ENCODE assay signal across 22 cellular contexts in the genomic region with DNA sequence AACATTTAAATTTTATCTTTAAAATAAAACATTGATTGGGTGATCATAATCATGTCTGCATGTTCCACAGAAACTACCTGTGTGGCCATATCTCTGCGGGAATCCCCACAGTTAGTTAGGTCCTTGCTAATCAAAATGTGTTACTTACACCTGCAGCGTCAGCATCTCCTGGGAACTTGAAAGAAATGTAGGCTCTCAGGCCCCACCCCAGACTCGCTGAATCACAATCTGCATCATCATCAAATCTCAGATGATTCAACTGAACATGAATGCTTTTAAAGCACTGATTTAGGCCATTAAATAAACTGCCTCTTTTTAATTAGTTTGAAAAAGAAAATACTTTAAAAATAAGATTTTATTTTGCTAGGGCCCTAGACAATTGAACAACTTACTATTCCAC.
A peak's percentile ranks its signal among the peaks of the same experiment; 100 is the strongest.
DNase-seq lines count a peak whose midpoint lies in the region; ATAC-seq, FAIRE-seq and TF ChIP-seq lines count a peak whose summit lies in the region.
"Had no signal": no experiment of that assay in that cellular context is flagged by ENCODE, and none has a peak within 500 bp of the region (broad histone marks: within the 10 kb centered on the region; RNA-seq: fewer than 3 reads in every experiment).

No MANE protein-coding gene starts in this region.

- no peak overlapping the region for H4K91ac ChIP-seq in H1 (replicated peaks; ENCODE audit: insufficient read length, low read length)

- H2BK5ac ChIP-seq in H1 (ENCODE audit: low read depth, low read length): no peak overlapping the region

- no peaks in the 10 kb centered on the region for H3K36me3 Mint-ChIP-seq in stimulated activated effector memory CD8-positive, alpha-beta T cell treated with anti-CD3 and anti-CD28 coated beads, Interleukin-12 subunit alpha, Interleukin-12 subunit beta, amount 100 ng/mL, for 72 hours
- H3K36me3 Mint-ChIP-seq: activated naive CD4-positive, alpha-beta T cell treated with anti-CD3 and anti-CD28 coated beads, Interleukin-2, amount 50 U/mL, for 24 hours; CD8-positive, alpha-beta T cell; immature natural killer cell had no signal

- TF ChIP-seq RAD21 in H1 (IDR thresholded peaks at IDR 0.05 in 1 of 2, conservative IDR thresholded peaks at IDR 0.05 in 1 of 2; ENCODE audit: low read depth in 2 of 2, low read length in 2 of 2): no peak

- H3K27ac Mint-ChIP-seq in stimulated activated effector memory CD8-positive, alpha-beta T cell treated with anti-CD3 and anti-CD28 coated beads, Interleukin-12 subunit alpha, Interleukin-12 subunit beta, amount 100 ng/mL, for 72 hours: no peak overlapping the region
- H3K27ac Mint-ChIP-seq in stimulated activated naive CD8-positive, alpha-beta T cell treated with anti-CD3 and anti-CD28 coated beads, Interleukin-15, amount 100 ng/mL, for 72 hours: no peak overlapping the region
- H3K27ac Mint-ChIP-seq: activated naive CD4-positive, alpha-beta T cell treated with anti-CD3 and anti-CD28 coated beads, Interleukin-2, amount 50 U/mL, for 24 hours; activated T-cell treated with anti-CD3 and anti-CD28 coated beads, Interleukin-2, amount 50 U/mL, for 72 hours; CD8-positive, alpha-beta T cell; effector memory CD8-positive, alpha-beta T cell; immature natural killer cell had no signal

- H3K36me3 ChIP-seq in PC-3 (ENCODE audit: low read depth, low read length) (no peaks in the 10 kb centered on the region), H1 (ENCODE audit: control insufficient read depth in 2 of 4, insufficient read depth in 4 of 4, low read length in 3 of 4) (no peaks in the 10 kb centered on the region)
- H3K36me3 ChIP-seq: heart right ventricle, spleen, upper lobe of right lung had no signal

- H3K9me2 ChIP-seq in PC-3 (replicated peaks; ENCODE audit: low read length): no peaks in the 10 kb centered on the region

- H3K9me3 ChIP-seq in PC-3 (ENCODE audit: low read length) (no peaks in the 10 kb centered on the region), H1 (ENCODE audit: insufficient read depth in 2 of 2, low read depth in 1 of 2, low read length in 1 of 2) (no peaks in the 10 kb centered on the region)
- H3K9me3 ChIP-seq: heart right ventricle, spleen, upper lobe of right lung had no signal

- H3K4me1 Mint-ChIP-seq in stimulated activated effector memory CD8-positive, alpha-beta T cell treated with anti-CD3 and anti-CD28 coated beads, Interleukin-12 subunit alpha, Interleukin-12 subunit beta, amount 100 ng/mL, for 72 hours: no peaks in the 10 kb centered on the region
- no peaks in the 10 kb centered on the region for H3K4me1 Mint-ChIP-seq in stimulated activated naive CD8-positive, alpha-beta T cell treated with anti-CD3 and anti-CD28 coated beads, Interleukin-15, amount 100 ng/mL, for 72 hours
- H3K4me1 Mint-ChIP-seq: activated naive CD4-positive, alpha-beta T cell treated with anti-CD3 and anti-CD28 coated beads, Interleukin-2, amount 50 U/mL, for 24 hours; immature natural killer cell had no signal

- no peak overlapping the region for H3K4me3 ChIP-seq in PC-3 (ENCODE audit: low read length)
- no peak overlapping the region for H3K4me3 ChIP-seq in H1 (ENCODE audit: extremely low read depth in 1 of 4, insufficient read depth in 2 of 4, low read depth in 3 of 4, low read length in 4 of 4)
- H3K4me3 ChIP-seq: heart right ventricle, spleen, upper lobe of right lung had no signal

- DNase-seq in HS-5 (ENCODE audit: low read depth) (peak; percentile 23), PC-3 (peak; percentile 46), H1 (ENCODE audit: low read depth in 1 of 2, low spot score in 2 of 2) (no peak), renal cortical epithelial cell (ENCODE audit: low read depth) (peak; percentile 77), GM10266 (ENCODE audit: extremely low spot score) (no peak), T1000 (lab: John Stamatoyannopoulos, UW) (no peak)
- DNase-seq in stimulated activated effector memory CD8-positive, alpha-beta T cell treated with anti-CD3 and anti-CD28 coated beads, Interleukin-12 subunit alpha, Interleukin-12 subunit beta, amount 100 ng/mL, for 72 hours (ENCODE audit: low spot score in 2 of 2): no peak
- DNase-seq in stimulated activated naive CD8-positive, alpha-beta T cell treated with anti-CD3 and anti-CD28 coated beads, Interleukin-15, amount 100 ng/mL, for 72 hours: no peak
- DNase-seq: activated CD8-positive, alpha-beta memory T cell treated with anti-CD3 and anti-CD28 coated beads for 24 hours; activated T-cell treated with anti-CD3 and anti-CD28 coated beads, Interleukin-2, amount 50 U/mL, for 72 hours; CD8-positive, alpha-beta T cell; effector memory CD8-positive, alpha-beta T cell; H9; heart right ventricle; immature natural killer cell; NCI-H1436 treated with DMSO at 0.1 percent for 48 hours; NCI-H774; spleen; stimulated activated CD4-positive, alpha-beta T cell treated with anti-CD3 and anti-CD28 coated beads, Interleukin-4, amount 100 ng/mL, for 4 hours; upper lobe of right lung had no signal

- TF ChIP-seq EP300 in H1 (IDR thresholded peaks at IDR 0.05; ENCODE audit: borderline replicate concordance in 1 of 2, low read depth in 2 of 2, low read length in 2 of 2): no peak

- 64% methylated on average over 3 of the region's 3 CpGs; no CpG with 5 or more reads in 1 of the 2 experiments for WGBS in H1 (ENCODE audit: extremely low coverage in 1 of 2, insufficient coverage in 1 of 2, insufficient read length in 1 of 2, insufficient replicate concordance in 2 of 2, low coverage in 1 of 2, low lambda C conversion rate in 2 of 2, missing lambda C conversion rate in 1 of 2), 2 experiments

- no peak overlapping the region for H2BK15ac ChIP-seq in H1 (ENCODE audit: low read length)

- H3K79me1 ChIP-seq in H1 (ENCODE audit: low read depth, low read length): no peaks in the 10 kb centered on the region

- no peak overlapping the region for H2BK12ac ChIP-seq in H1 (ENCODE audit: low read depth, low read length)

- no peaks in the 10 kb centered on the region for H3F3A ChIP-seq in PC-3 (ENCODE audit: low read length, unreplicated experiment)

- no peak for TF ChIP-seq POLR2A in H1 (IDR thresholded peaks at IDR 0.05; ENCODE audit: control extremely low read depth in 1 of 2, low read depth in 2 of 2, low read length in 2 of 2)

- H3K23me2 ChIP-seq in H1 (ENCODE audit: low read depth, low read length): no peaks in the 10 kb centered on the region; the same call in 1 of the 2 replicates

- H3K27me3 ChIP-seq in PC-3 (ENCODE audit: low read length): no peaks in the 10 kb centered on the region
- H3K27me3 ChIP-seq in H1 (replicated peaks in 1 of 4; ENCODE audit: control insufficient read depth in 3 of 4, extremely low read depth in 1 of 4, insufficient read depth in 3 of 4, low read length in 3 of 4): no peaks in the 10 kb centered on the region
- H3K27me3 ChIP-seq: heart right ventricle, spleen, upper lobe of right lung had no signal

- H3K27ac ChIP-seq in PC-3 (ENCODE audit: low read length) (no peak overlapping the region), H1 (ENCODE audit: low read depth, low read length) (no peak overlapping the region)
- H3K27ac ChIP-seq: heart right ventricle, spleen, upper lobe of right lung had no signal

- no peak overlapping the region for H4K8ac ChIP-seq in H1 (ENCODE audit: extremely low read depth, insufficient read depth, low read length)

- H3K56ac ChIP-seq in H1 (replicated peaks; ENCODE audit: insufficient read length, low read depth, low read length): no peak overlapping the region

- H3K18ac ChIP-seq in H1 (ENCODE audit: extremely low read depth, low read length): no peak overlapping the region

- H3K9me3 Mint-ChIP-seq in stimulated activated effector memory CD8-positive, alpha-beta T cell treated with anti-CD3 and anti-CD28 coated beads, Interleukin-12 subunit alpha, Interleukin-12 subunit beta, amount 100 ng/mL, for 72 hours: peaks cover 9% of the 10 kb centered on the region
- peaks cover 0 to 9% of the 10 kb centered on the region in 2 donors for H3K9me3 Mint-ChIP-seq in stimulated activated naive CD8-positive, alpha-beta T cell treated with anti-CD3 and anti-CD28 coated beads, Interleukin-15, amount 100 ng/mL, for 72 hours
- H3K9me3 Mint-ChIP-seq: activated naive CD4-positive, alpha-beta T cell treated with anti-CD3 and anti-CD28 coated beads, Interleukin-2, amount 50 U/mL, for 24 hours; H9 had no signal

- H3K4me3 Mint-ChIP-seq in stimulated activated effector memory CD8-positive, alpha-beta T cell treated with anti-CD3 and anti-CD28 coated beads, Interleukin-12 subunit alpha, Interleukin-12 subunit beta, amount 100 ng/mL, for 72 hours: no peak overlapping the region
- no peak overlapping the region for H3K4me3 Mint-ChIP-seq in stimulated activated naive CD8-positive, alpha-beta T cell treated with anti-CD3 and anti-CD28 coated beads, Interleukin-15, amount 100 ng/mL, for 72 hours
- H3K4me3 Mint-ChIP-seq: activated naive CD4-positive, alpha-beta T cell treated with anti-CD3 and anti-CD28 coated beads, Interleukin-2, amount 50 U/mL, for 24 hours; activated T-cell treated with anti-CD3 and anti-CD28 coated beads, Interleukin-2, amount 50 U/mL, for 72 hours; CD8-positive, alpha-beta T cell; effector memory CD8-positive, alpha-beta T cell; H9; immature natural killer cell had no signal

- H4K5ac ChIP-seq in H1 (ENCODE audit: insufficient read length, low read depth, low read length): no peak overlapping the region

- ATAC-seq in PC-3: peak; percentile 45; the same call in 1 of the 2 replicates
- ATAC-seq in stimulated activated effector memory CD8-positive, alpha-beta T cell treated with anti-CD3 and anti-CD28 coated beads, Interleukin-12 subunit alpha, Interleukin-12 subunit beta, amount 100 ng/mL, for 72 hours: no peak
- ATAC-seq in stimulated activated naive CD8-positive, alpha-beta T cell treated with anti-CD3 and anti-CD28 coated beads, Interleukin-15, amount 100 ng/mL, for 72 hours: no peak
- ATAC-seq: activated CD4-positive, CD25-positive, alpha-beta regulatory T cell treated with anti-CD3 and anti-CD28 coated beads, Interleukin-2, amount 50 U/mL, for 24 hours; activated T-cell treated with anti-CD3 and anti-CD28 coated beads, Interleukin-2, amount 50 U/mL, for 72 hours; CD8-positive, alpha-beta T cell; effector memory CD8-positive, alpha-beta T cell; heart right ventricle; upper lobe of right lung had no signal

- CTCF ChIA-PET in PC-3 (lab: Charles Lee) (no interaction called here), H1 (lab: Charles Lee; ENCODE audit: partially characterized antibody) (interaction anchor here (0.6 kb wide), 1 partner anchor 927 kb away, joined by 3 read pairs; no protein-coding TSS in a partner anchor)

- POLR2A ChIA-PET in PC-3 (lab: Charles Lee; ENCODE audit: unreplicated experiment) (no interaction called here), H1 (lab: Charles Lee; ENCODE audit: partially characterized antibody) (no interaction called here)

- H4K20me1 ChIP-seq in PC-3 (ENCODE audit: low read length): no peaks in the 10 kb centered on the region
- no peaks in the 10 kb centered on the region for H4K20me1 ChIP-seq in H1 (replicated peaks in 1 of 2; ENCODE audit: control insufficient read depth in 1 of 2, insufficient read depth in 2 of 2, low read length in 2 of 2)

- no peak overlapping the region for H3K4ac ChIP-seq in H1 (replicated peaks; ENCODE audit: insufficient read length, low read depth, low read length)

- H2AK5ac ChIP-seq in H1 (ENCODE audit: low read depth, low read length): no peak overlapping the region

- H3K23ac ChIP-seq in H1 (ENCODE audit: insufficient read length): no peak overlapping the region

- no peaks in the 10 kb centered on the region for H3K27me3 Mint-ChIP-seq in stimulated activated naive CD8-positive, alpha-beta T cell treated with anti-CD3 and anti-CD28 coated beads, Interleukin-15, amount 100 ng/mL, for 72 hours
- H3K27me3 Mint-ChIP-seq: activated naive CD4-positive, alpha-beta T cell treated with anti-CD3 and anti-CD28 coated beads, Interleukin-2, amount 50 U/mL, for 24 hours; effector memory CD8-positive, alpha-beta T cell had no signal

- no peak for FAIRE-seq in H1 (lab: Jason Lieb, UNC)

- BruUV-seq in PC-3 (replicated peaks; lab: Mats Ljungman, UMichigan): no TSS peak

- H2AFZ ChIP-seq in PC-3 (ENCODE audit: low read length): no peak overlapping the region
- no peak overlapping the region for H2AFZ ChIP-seq in H1 (ENCODE audit: low read length)

- H3K14ac ChIP-seq in H1 (ENCODE audit: insufficient read length): no peak overlapping the region

- H3K4me2 ChIP-seq in PC-3 (ENCODE audit: low read length): no peak overlapping the region
- H3K4me2 ChIP-seq in H1 (ENCODE audit: insufficient read depth in 1 of 2, low read depth in 2 of 2, low read length in 2 of 2): no peak overlapping the region

- no peak overlapping the region for H2BK120ac ChIP-seq in H1 (replicated peaks; ENCODE audit: low read depth, low read length)

- H3K79me2 ChIP-seq in PC-3 (ENCODE audit: low read length) (no peaks in the 10 kb centered on the region), H1 (ENCODE audit: control insufficient read depth in 1 of 2, insufficient read depth in 2 of 2, low read length in 2 of 2) (no peaks in the 10 kb centered on the region)

- TF ChIP-seq CTCF in PC-3 (conservative IDR thresholded peaks at IDR 0.05; ENCODE audit: low read depth, low read length): no peak
- TF ChIP-seq CTCF in H1 (IDR thresholded peaks at IDR 0.05; ENCODE audit: control extremely low read depth in 1 of 3, insufficient read depth in 1 of 3, low read depth in 1 of 3, low read length in 3 of 3): no peak
- TF ChIP-seq CTCF in GM10266 (IDR thresholded peaks at IDR 0.05; ENCODE audit: control insufficient read depth, insufficient read depth, low read depth, missing control alignments): no peak

- no peak overlapping the region for H3K9ac ChIP-seq in PC-3 (ENCODE audit: low read length)
- no peak overlapping the region for H3K9ac ChIP-seq in H1 (replicated peaks in 1 of 4; ENCODE audit: extremely low read depth in 1 of 4, low read depth in 3 of 4, low read length in 3 of 4)

- intact Hi-C loops in PC-3 (cut with micrococcal nuclease): no loop called here

- H3K4me1 ChIP-seq in PC-3 (ENCODE audit: insufficient read depth, low read length) (no peaks in the 10 kb centered on the region), H1 (replicated peaks in 1 of 4; ENCODE audit: control insufficient read depth in 3 of 4, insufficient read depth in 4 of 4, low read length in 3 of 4) (peaks cover 0 to 5% (median 4%) of the 10 kb centered on the region in 4 experiments; a peak in 4 of 7 replicates)
- H3K4me1 ChIP-seq: heart right ventricle, spleen, upper lobe of right lung had no signal

- H2BK20ac ChIP-seq in H1 (ENCODE audit: low read length): no peak overlapping the region

Comparison
In these comparisons a context has a peak if more than half of its experiments do, and no peak if none do; other contexts are left out.
1. DNase-seq: peak in HS-5 (single experiment), PC-3 (single experiment) and renal cortical epithelial cell (single experiment); none in H1 (0 of 2), GM10266 (single experiment), stimulated activated effector memory CD8-positive, alpha-beta T cell treated with anti-CD3 and anti-CD28 coated beads, Interleukin-12 subunit alpha, Interleukin-12 subunit beta, amount 100 ng/mL, for 72 hours (0 of 2), stimulated activated naive CD8-positive, alpha-beta T cell treated with anti-CD3 and anti-CD28 coated beads, Interleukin-15, amount 100 ng/mL, for 72 hours (0 of 2) and T1000 (single experiment).